16 cellular contexts compared by ENCODE assay signal in the genomic region with DNA sequence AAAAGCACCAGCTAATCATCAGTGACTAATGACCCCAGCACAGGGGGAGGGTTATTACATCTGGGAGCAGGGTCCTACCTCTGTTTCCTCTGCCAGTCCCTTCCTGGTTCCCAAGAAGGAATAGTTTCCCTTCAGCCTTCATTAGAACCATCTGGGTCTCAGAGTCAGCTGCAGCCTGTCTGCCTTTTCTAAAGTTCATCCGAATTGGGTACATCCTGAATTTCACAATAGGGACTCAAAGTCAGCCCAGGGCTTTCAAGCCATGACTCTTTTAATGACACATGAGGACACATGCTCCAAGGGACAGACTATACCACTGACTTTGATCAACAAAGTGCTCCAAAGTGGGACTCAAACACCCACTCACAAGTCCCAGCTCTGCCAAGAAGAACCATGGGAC. TPM values are rescaled to one million over a fixed set of nuclear protein-coding genes. Genes with fewer than 3 reads are reported as not detected.
"Had no signal": no experiment of that assay in that cellular context is flagged by ENCODE, and none has a peak within 500 bp of the region (broad histone marks: within the 10 kb centered on the region; RNA-seq: fewer than 3 reads in every experiment).

No MANE protein-coding gene starts in this region.

- H3K27me3 ChIP-seq: cardiac muscle cell, esophagus muscularis mucosa, gastroesophageal sphincter, sigmoid colon had no signal

- H3K9me3 ChIP-seq: esophagus muscularis mucosa, gastroesophageal sphincter, psoas muscle, sigmoid colon had no signal

- H3K36me3 ChIP-seq: cardiac muscle cell, esophagus muscularis mucosa, gastroesophageal sphincter, sigmoid colon had no signal

- H3K27ac ChIP-seq: cardiac muscle cell, esophagus muscularis mucosa, gastroesophageal sphincter, psoas muscle, sigmoid colon, VCaP had no signal

- ATAC-seq: activated naive CD8-positive, alpha-beta T cell treated with anti-CD3 and anti-CD28 coated beads, Interleukin-2, amount 50 U/mL, for 24 hours; activated T-cell treated with anti-CD3 and anti-CD28 coated beads, Interleukin-2, amount 50 U/mL, for 72 hours; gastroesophageal sphincter; left ventricle myocardium superior; psoas muscle; stimulated activated naive CD8-positive, alpha-beta T cell treated with anti-CD3 and anti-CD28 coated beads, Interleukin-15, Interleukin-2, amounts not matched to agents 100 U/mL and 50 U/mL, for 24 hours had no signal

- H3K4me1 ChIP-seq: esophagus muscularis mucosa, gastroesophageal sphincter, psoas muscle had no signal

- H3K4me3 ChIP-seq: cardiac muscle cell, esophagus muscularis mucosa, gastroesophageal sphincter, psoas muscle, sigmoid colon had no signal

- DNase-seq: activated CD4-positive, alpha-beta memory T cell treated with anti-CD3 and anti-CD28 coated beads for 36 hours; activated naive CD8-positive, alpha-beta T cell treated with anti-CD3 and anti-CD28 coated beads, Interleukin-2, amount 50 U/mL, for 24 hours; activated T-cell treated with anti-CD3 and anti-CD28 coated beads, Interleukin-2, amount 50 U/mL, for 72 hours; left ventricle myocardium superior; mesenchymal stem cell; psoas muscle; sigmoid colon; stimulated activated CD4-positive, alpha-beta T cell treated with anti-CD3 and anti-CD28 coated beads, Interleukin-2, amount 100 ng/mL, for 48 hours; stimulated activated naive CD8-positive, alpha-beta T cell treated with anti-CD3 and anti-CD28 coated beads, Interleukin-15, Interleukin-2, amounts not matched to agents 100 U/mL and 50 U/mL, for 24 hours had no signal

RNA-seq across cellular contexts. Expression of gene CRABP1, which starts 12.7 kb away (rescaled TPM):
- total RNA-seq: activated CD4-positive, alpha-beta memory T cell treated with anti-CD3 and anti-CD28 coated beads for 36 hours; esophagus muscularis mucosa; left ventricle myocardium superior; osteoblast; psoas muscle; ureter had no signal
- polyA plus RNA-seq: keratinocyte had no signal
